8 cellular contexts compared by ENCODE assay signal in the genomic region with DNA sequence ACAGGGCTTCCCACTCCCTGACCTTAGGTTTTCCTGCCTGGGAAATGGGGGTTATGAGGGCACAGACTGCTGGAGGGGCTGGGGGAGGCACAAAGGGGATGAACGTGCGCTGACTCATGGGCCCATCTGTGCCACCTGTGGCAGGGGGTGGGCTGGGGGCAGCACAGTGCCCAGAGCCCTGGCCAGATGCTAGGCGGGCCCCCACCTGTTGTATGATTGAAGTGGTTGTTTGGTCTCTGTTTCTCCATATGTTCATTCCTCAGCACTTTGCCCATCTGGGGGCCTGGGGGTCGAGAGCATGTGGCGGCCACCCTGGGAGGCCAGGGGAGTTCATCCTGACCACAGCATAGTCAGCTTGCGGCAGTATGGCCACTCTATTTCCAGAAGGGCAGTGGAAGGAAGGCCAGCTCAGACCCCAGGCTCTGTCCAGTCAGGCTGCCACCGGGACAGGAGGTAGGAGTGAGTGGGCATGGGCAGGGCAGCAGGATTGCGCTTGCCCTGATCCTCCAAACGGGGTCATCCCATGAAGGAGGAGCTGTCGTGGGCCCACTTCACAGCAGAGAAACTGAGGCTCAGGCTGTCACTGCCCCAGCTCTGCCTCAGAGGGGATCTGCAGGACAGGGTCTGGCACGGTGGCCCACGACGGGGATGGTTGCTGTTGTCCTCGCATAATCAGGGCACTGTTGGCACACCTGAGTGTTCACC. TPM values are rescaled to one million over a fixed set of nuclear protein-coding genes. Genes with fewer than 3 reads are reported as not detected.
DNase-seq lines count a peak whose midpoint lies in the region; ATAC-seq, FAIRE-seq and TF ChIP-seq lines count a peak whose summit lies in the region.

No MANE protein-coding gene starts in this region.

- TF ChIP-seq CTCF in HEK293 (tag by site-specific recombination; IDR thresholded peaks at IDR 0.05) (no peak), WTC11 (IDR thresholded peaks at IDR 0.05) (no peak)

- peaks cover 30% of the 10 kb centered on the region for H3K4me1 Mint-ChIP-seq in WTC11

- peak overlapping the region; percentile 66 for H3K4me3 Mint-ChIP-seq in WTC11

- no peaks in the 10 kb centered on the region for H3K27me3 ChIP-seq in right cardiac atrium (ENCODE audit: control insufficient read depth, insufficient read depth)
- H3K27me3 ChIP-seq in small intestine (ENCODE audit: control insufficient read depth in 2 of 2, insufficient read depth in 2 of 2, low read length in 2 of 2): no peaks in the 10 kb centered on the region

- DNase-seq in WTC11 (ENCODE audit: low spot score): no peak
- peak in 1 of 3 donors; percentile 52 for DNase-seq in right cardiac atrium
- no peak for DNase-seq in small intestine
- DNase-seq in hepatic stellate cell (ENCODE audit: low spot score): no peak
- no peak for DNase-seq in central memory CD4-positive, alpha-beta T cell
- no peak for DNase-seq in stimulated activated CD8-positive, alpha-beta memory T cell treated with anti-CD3 and anti-CD28 coated beads, Interleukin-4, amount 100 ng/mL, for 48 hours
- DNase-seq in H4 (ENCODE audit: low spot score): no peak

- FAIRE-seq in small intestine (lab: Jason Lieb, UNC): no peak

- ATAC-seq in WTC11: no peak
- no peak for ATAC-seq in right cardiac atrium

- peaks cover 4% of the 10 kb centered on the region for H3K9me3 Mint-ChIP-seq in WTC11

- POLR2A ChIA-PET in HEK293 (lab: Yijun Ruan, JAX) (interaction anchor here (0.8 to 1.7 kb wide), 6 partner anchors 9 to 39 kb away, joined by 3 to 23 read pairs (median 6); a partner anchor contains a TSS), WTC11 (lab: Charles Lee) (interaction anchor here (1.1 to 1.3 kb wide), 2 partner anchors 12 to 19 kb away, joined by 4 read pairs; no protein-coding TSS in a partner anchor)

- no peaks in the 10 kb centered on the region for H3K36me3 Mint-ChIP-seq in WTC11

- H3K27ac ChIP-seq in HEK293 (ENCODE audit: extremely low read depth, low read depth, low read length) (peak overlapping the region; percentile 76; the same call in 1 of the 2 replicates), right cardiac atrium (ENCODE audit: low read length) (peak overlapping the region; percentile 87), small intestine (ENCODE audit: low read depth in 1 of 2, low read length in 1 of 2) (peak overlapping the region; percentile 86 to 94)

- H3K27me3 Mint-ChIP-seq in WTC11 (ENCODE audit: low read depth): peaks cover 20% of the 10 kb centered on the region

- H3K36me3 ChIP-seq in HEK293 (ENCODE audit: control insufficient read depth in 2 of 2, insufficient read depth in 1 of 2, low read length in 2 of 2) (peaks cover 0 to 8% of the 10 kb centered on the region in 2 experiments; a peak in 1 of 3 replicates), small intestine (ENCODE audit: control insufficient read depth in 2 of 2, insufficient read depth in 2 of 2, low read length in 2 of 2) (no peaks in the 10 kb centered on the region)

- 0 out of 2 replicates have a peak, but pooled peaks cover 2% of the 10 kb centered on the region for H3K4me1 ChIP-seq in HEK293 (ENCODE audit: control insufficient read depth, insufficient read depth, low read length)
- H3K4me1 ChIP-seq in right cardiac atrium (ENCODE audit: control insufficient read depth, insufficient read depth, low read length): peaks cover 17% of the 10 kb centered on the region
- peaks cover 3 to 7% of the 10 kb centered on the region in 2 donors for H3K4me1 ChIP-seq in small intestine (ENCODE audit: control insufficient read depth in 2 of 2, insufficient read depth in 1 of 2, low read depth in 1 of 2, low read length in 1 of 2)

- 81% methylated on average over 14 of the region's 14 CpGs for WGBS in right cardiac atrium
- 58 to 76% (median 64%) methylated on average over 14 of the region's 14 CpGs for WGBS in small intestine, 3 donors

- H3K4me3 ChIP-seq in HEK293 (ENCODE audit: low read depth, low read length): peak overlapping the region; percentile 80
- H3K4me3 ChIP-seq in right cardiac atrium (ENCODE audit: low read length): peak overlapping the region; percentile 69
- peak overlapping the region in 1 of 2 donors; percentile 89 for H3K4me3 ChIP-seq in small intestine (ENCODE audit: low read depth in 1 of 2, low read length in 2 of 2)

- no peak overlapping the region for H3K27ac Mint-ChIP-seq in WTC11

- H3K9me3 ChIP-seq in HEK293 (ENCODE audit: control insufficient read depth, insufficient read depth, low read depth, low read length) (no peaks in the 10 kb centered on the region), right cardiac atrium (ENCODE audit: control insufficient read depth, low read length) (no peaks in the 10 kb centered on the region), small intestine (ENCODE audit: control insufficient read depth, low read depth) (no peaks in the 10 kb centered on the region)

- CTCF ChIA-PET in HEK293 (lab: Yijun Ruan, JAX) (interaction anchor here (0.9 to 3.1 kb wide), 3 partner anchors 15 to 26 kb away, joined by 3 to 15 read pairs (median 4); no protein-coding TSS in a partner anchor), WTC11 (lab: Charles Lee) (interaction anchor here (0.6 to 2.6 kb wide), 7 partner anchors 16 to 163 kb away, joined by 3 to 19 read pairs (median 4); no protein-coding TSS in a partner anchor)

- intact Hi-C loops in right cardiac atrium (cut with DNase I): no loop called here

TF ChIP-seq in HEK293, 187 proteins besides CTCF, POLR2A, EP300 and RAD21 (continues in another document):
- TF ChIP-seq, protein P1, sequence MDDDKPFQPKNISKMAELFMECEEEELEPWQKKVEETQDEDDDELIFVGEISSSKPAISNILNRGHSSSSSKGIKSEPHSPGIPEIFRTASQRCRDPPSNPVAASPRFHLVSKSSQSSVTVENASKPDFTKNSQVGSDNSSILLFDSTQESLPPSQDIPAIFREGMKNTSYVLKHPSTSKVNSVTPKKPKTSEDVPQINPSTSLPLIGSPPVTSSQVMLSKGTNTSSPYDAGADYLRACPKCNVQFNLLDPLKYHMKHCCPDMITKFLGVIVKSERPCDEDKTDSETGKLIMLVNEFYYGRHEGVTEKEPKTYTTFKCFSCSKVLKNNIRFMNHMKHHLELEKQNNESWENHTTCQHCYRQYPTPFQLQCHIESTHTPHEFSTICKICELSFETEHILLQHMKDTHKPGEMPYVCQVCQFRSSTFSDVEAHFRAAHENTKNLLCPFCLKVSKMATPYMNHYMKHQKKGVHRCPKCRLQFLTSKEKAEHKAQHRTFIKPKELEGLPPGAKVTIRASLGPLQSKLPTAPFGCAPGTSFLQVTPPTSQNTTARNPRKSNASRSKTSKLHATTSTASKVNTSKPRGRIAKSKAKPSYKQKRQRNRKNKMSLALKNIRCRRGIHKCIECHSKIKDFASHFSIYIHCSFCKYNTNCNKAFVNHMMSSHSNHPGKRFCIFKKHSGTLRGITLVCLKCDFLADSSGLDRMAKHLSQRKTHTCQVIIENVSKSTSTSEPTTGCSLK (tag by site-specific recombination; IDR thresholded peaks at IDR 0.05): no peak
- TF ChIP-seq ZNF324 (tag by site-specific recombination; IDR thresholded peaks at IDR 0.05) (no peak), ZNF202 (tag by site-specific recombination; IDR thresholded peaks at IDR 0.05; ENCODE audit: borderline replicate concordance) (no peak), ZBTB48 (tag by site-specific recombination; IDR thresholded peaks at IDR 0.05) (no peak)

TF ChIP-seq in WTC11, 78 proteins besides CTCF, POLR2A, EP300 and RAD21:
- TF ChIP-seq GABPB1 (CRISPR knock-in tag; IDR thresholded peaks at IDR 0.05): no peak
- TF ChIP-seq RORB (CRISPR knock-in tag; IDR thresholded peaks at IDR 0.05): no peak
- TF ChIP-seq, protein P2, sequence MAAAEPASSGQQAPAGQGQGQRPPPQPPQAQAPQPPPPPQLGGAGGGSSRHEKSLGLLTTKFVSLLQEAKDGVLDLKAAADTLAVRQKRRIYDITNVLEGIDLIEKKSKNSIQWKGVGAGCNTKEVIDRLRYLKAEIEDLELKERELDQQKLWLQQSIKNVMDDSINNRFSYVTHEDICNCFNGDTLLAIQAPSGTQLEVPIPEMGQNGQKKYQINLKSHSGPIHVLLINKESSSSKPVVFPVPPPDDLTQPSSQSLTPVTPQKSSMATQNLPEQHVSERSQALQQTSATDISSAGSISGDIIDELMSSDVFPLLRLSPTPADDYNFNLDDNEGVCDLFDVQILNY (CRISPR knock-in tag; IDR thresholded peaks at IDR 0.05): no peak
- no peak for TF ChIP-seq RELA (CRISPR knock-in tag; IDR thresholded peaks at IDR 0.05; ENCODE audit: borderline replicate concordance)
TF ChIP-seq in WTC11: peak in this region for 0.

RNA-seq across cellular contexts. Expression of a gene that starts 0.8 kb away (rescaled TPM):
- 35.6 to 41.3 TPM (median 37.7 TPM) in 3 replicates for total RNA-seq in WTC11 (2021)
- total RNA-seq in right cardiac atrium: 10 to 100 TPM; 42.9 to 68.4 (median 62.7) TPM
- polyA plus RNA-seq in right cardiac atrium: 96.2 TPM
- polyA plus RNA-seq in small intestine: 10 to 100 TPM; 29.4 to 64.0 (median 44.1) TPM
- 83.4 and 87.3 TPM in 2 replicates for total RNA-seq in H4 (2014; rRNA removed; shearing (Covaris generic))

RNA-seq across cellular contexts. Expression of a gene that starts 38.9 kb away (rescaled TPM):
- 30.0 to 34.5 TPM (median 32.8 TPM) in 3 replicates for total RNA-seq in WTC11 (2021)
- 10 to 100 TPM; 17.7 to 26.6 (median 22.5) TPM for total RNA-seq in right cardiac atrium
- polyA plus RNA-seq in right cardiac atrium: 30.3 TPM
- 10 to 100 TPM; 39.3 to 45.6 (median 44.9) TPM for polyA plus RNA-seq in small intestine
- 63.3 and 72.3 TPM in 2 replicates for total RNA-seq in H4 (2014; rRNA removed; shearing (Covaris generic))

RNA-seq across cellular contexts. Expression of a gene that starts 49.0 kb away (rescaled TPM):
- total RNA-seq in WTC11 (2021) (113 to 121 TPM (median 120 TPM) in 3 replicates), right cardiac atrium (100 to 1,000 TPM; 217 to 322 (median 278) TPM)
- polyA plus RNA-seq in right cardiac atrium (167 TPM), small intestine (10 to 100 TPM; 13.8 to 48.4 (median 19.2) TPM)
- total RNA-seq in H4 (2014; rRNA removed; shearing (Covaris generic)): 0.02 TPM in 1 of 2 replicates, not detected in the other

Comparison
In these comparisons a context has a peak if more than half of its experiments do, and no peak if none do; other contexts are left out.
1. RNA of a gene that starts 49.0 kb away (total RNA-seq): 217 to 322 TPM in right cardiac atrium and 113 to 121 TPM in WTC11; 0.02 TPM in H4; every median in the first group is over 100 times any median in the second.
2. Peak in every context shown above with its lines, with median percentiles within 50 percentile points of each other: H3K27ac ChIP-seq.